In the genomic region with DNA sequence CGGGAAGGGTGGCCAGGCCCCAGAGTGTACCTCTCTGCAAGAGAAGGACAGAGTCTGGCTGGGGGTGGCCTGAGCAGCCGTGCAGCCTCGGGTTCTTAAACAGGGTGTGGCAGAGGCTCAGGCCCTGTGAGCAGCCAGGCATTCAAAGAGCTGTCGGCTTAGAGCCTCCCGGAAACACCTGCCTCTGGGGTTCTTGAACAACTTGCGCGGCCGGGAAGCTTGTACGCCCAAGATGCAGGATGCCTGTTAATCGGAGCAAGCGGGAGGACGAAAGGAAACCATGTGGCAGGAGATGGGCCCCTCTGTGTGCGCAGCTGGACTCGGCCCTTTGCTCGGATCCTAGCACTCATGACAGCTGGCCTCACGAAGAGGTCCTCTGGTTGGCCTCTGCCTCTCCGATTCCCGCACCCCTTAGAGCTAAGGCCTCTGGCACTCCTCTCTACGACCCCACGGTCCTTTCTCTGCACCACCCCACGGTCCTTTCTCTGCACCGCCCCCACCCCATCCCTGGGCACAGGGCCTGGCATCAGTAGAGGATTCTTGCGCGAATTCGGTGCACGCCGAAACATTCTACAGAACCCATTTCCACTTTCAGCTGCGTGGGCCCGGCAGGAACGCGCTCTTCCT, we compare ENCODE assay signal across 8 cellular contexts. TPM values are rescaled to one million over a fixed set of nuclear protein-coding genes. Genes with fewer than 3 reads are reported as not detected.
DNase-seq lines count a peak whose midpoint lies in the region; ATAC-seq and TF ChIP-seq lines count a peak whose summit lies in the region.

No MANE protein-coding gene starts in this region.

- intact Hi-C loops in CD4-positive, alpha-beta memory T cell (cut with micrococcal nuclease): loop anchor here (1.0 kb wide), 2 partner anchors 303 to 865 kb away; no protein-coding TSS in a partner anchor
- intact Hi-C loops in lower lobe of right lung (cut with DNase I): no loop called here

- H3K9me3 ChIP-seq in CD4-positive, alpha-beta memory T cell (ENCODE audit: control insufficient read depth in 1 of 2, low read length in 2 of 2): no peaks in the 10 kb centered on the region
- peaks cover 8% of the 10 kb centered on the region for H3K9me3 ChIP-seq in lower lobe of right lung

- peak overlapping the region in 1 of 7 donors; percentile 48 for H3K27ac Mint-ChIP-seq in CD4-positive, alpha-beta memory T cell
- no peak overlapping the region for H3K27ac Mint-ChIP-seq in WTC11

- TF ChIP-seq CTCF in WTC11 (IDR thresholded peaks at IDR 0.05) (no peak), lower lobe of right lung (IDR thresholded peaks at IDR 0.05) (no peak)

- CTCF ChIA-PET in CD4-positive, alpha-beta memory T cell (lab: Charles Lee; ENCODE audit: partially characterized antibody): interaction anchor here (0.6 to 6.5 kb wide), 16 partner anchors 11 to 873 kb away, joined by 3 to 90 read pairs (median 6); partner anchors contain the start of genes CHCHD6, CHST13 and PLXNA1
- CTCF ChIA-PET in WTC11 (lab: Charles Lee) (interaction anchor here (0.6 to 3.0 kb wide), 20 partner anchors 8 to 896 kb away, joined by 3 to 18 read pairs (median 3); partner anchors contain the start of gene PLXNA1), HEK293T (lab: Yijun Ruan, JAX) (interaction anchor here (0.8 to 1.6 kb wide), 4 partner anchors 10 to 794 kb away, joined by 3 to 7 read pairs (median 3); partner anchors contain the start of gene CHCHD6)

- peaks cover 0 to 8% (median 3%) of the 10 kb centered on the region in 4 donors for H3K4me1 Mint-ChIP-seq in CD4-positive, alpha-beta memory T cell
- peaks cover 19% of the 10 kb centered on the region for H3K4me1 Mint-ChIP-seq in WTC11

- H3K27me3 Mint-ChIP-seq in CD4-positive, alpha-beta memory T cell: peaks cover 8 to 28% of the 10 kb centered on the region in 2 donors
- H3K27me3 Mint-ChIP-seq in WTC11 (ENCODE audit: low read depth): peaks cover 32% of the 10 kb centered on the region

- peak overlapping the region in 5 of 8 donors; percentile 5 to 71 (median 55) for H3K4me3 Mint-ChIP-seq in CD4-positive, alpha-beta memory T cell
- H3K4me3 Mint-ChIP-seq in WTC11: peak overlapping the region; percentile 54

- H3K27ac ChIP-seq in CD4-positive, alpha-beta memory T cell (ENCODE audit: low read depth, low read length): no peak overlapping the region
- peak overlapping the region; percentile 1 for H3K27ac ChIP-seq in lower lobe of right lung

- no peaks in the 10 kb centered on the region for H3K36me3 Mint-ChIP-seq in CD4-positive, alpha-beta memory T cell
- H3K36me3 Mint-ChIP-seq in WTC11: peaks cover 3% of the 10 kb centered on the region; the same call in 1 of the 2 replicates

- no peaks in the 10 kb centered on the region for H3K36me3 ChIP-seq in CD4-positive, alpha-beta memory T cell (ENCODE audit: insufficient read depth, low read length)
- no peaks in the 10 kb centered on the region for H3K36me3 ChIP-seq in lower lobe of right lung

- H3K9me3 Mint-ChIP-seq in CD4-positive, alpha-beta memory T cell: peaks cover 0 to 12% (median under 1%) of the 10 kb centered on the region in 8 donors
- peaks cover 12% of the 10 kb centered on the region for H3K9me3 Mint-ChIP-seq in WTC11

- H3K27me3 ChIP-seq in CD4-positive, alpha-beta memory T cell (ENCODE audit: insufficient read depth, low read length): no peaks in the 10 kb centered on the region
- H3K27me3 ChIP-seq in lower lobe of right lung (ENCODE audit: low read depth): peaks cover 8% of the 10 kb centered on the region

- no peak overlapping the region for H3K4me3 ChIP-seq in CD4-positive, alpha-beta memory T cell (ENCODE audit: low read length in 2 of 2)
- H3K4me3 ChIP-seq in lower lobe of right lung: no peak overlapping the region

- H3K4me1 ChIP-seq in CD4-positive, alpha-beta memory T cell (ENCODE audit: insufficient read depth, low read length): peaks cover 3% of the 10 kb centered on the region
- peaks cover 8% of the 10 kb centered on the region for H3K4me1 ChIP-seq in lower lobe of right lung

- peak; percentile 6 for ATAC-seq in HG02678 (IDR thresholded peaks at IDR 0.05; ENCODE audit: unreplicated experiment)
- peak; percentile 46 for ATAC-seq in WTC11
- ATAC-seq in lower lobe of right lung: peak; percentile 77 to 87

- POLR2A ChIA-PET in CD4-positive, alpha-beta memory T cell (lab: Charles Lee; ENCODE audit: partially characterized antibody): interaction anchor here (1.2 kb wide), 1 partner anchor 870 kb away, joined by 3 read pairs; no protein-coding TSS in a partner anchor
- POLR2A ChIA-PET in WTC11 (lab: Charles Lee) (no interaction called here), HEK293T (lab: Yijun Ruan, JAX) (no interaction called here)

- DNase-seq in CD4-positive, alpha-beta memory T cell: no peak
- DNase-seq in WTC11 (ENCODE audit: low spot score): no peak
- no peak for DNase-seq in lower lobe of right lung
- DNase-seq in NCI-H1105 (lab: John Stamatoyannopoulos, UW): no peak
- no peak for DNase-seq in superior temporal gyrus (ENCODE audit: extremely low spot score)
- no peak for DNase-seq in iPS-NIHi11 (ENCODE audit: low spot score)
- no peak for DNase-seq in HEK293T (ENCODE audit: extremely low spot score)

TF ChIP-seq in WTC11, 78 proteins besides CTCF, POLR2A, EP300 and RAD21 (continues in another document):
- TF ChIP-seq E2F5 (CRISPR knock-in tag; IDR thresholded peaks at IDR 0.05) (no peak), SMAD3 (CRISPR knock-in tag; IDR thresholded peaks at IDR 0.05; ENCODE audit: borderline replicate concordance) (no peak), ZNF232 (CRISPR knock-in tag; IDR thresholded peaks at IDR 0.05) (no peak), MYBL2 (CRISPR knock-in tag; IDR thresholded peaks at IDR 0.05) (no peak), SOX15 (CRISPR knock-in tag; IDR thresholded peaks at IDR 0.05) (no peak)

TF ChIP-seq in HEK293T, 16 proteins besides CTCF, POLR2A, EP300 and RAD21:
- TF ChIP-seq ZNF384 (IDR thresholded peaks at IDR 0.05) (no peak), FOXM1 (IDR thresholded peaks at IDR 0.05; ENCODE audit: borderline replicate concordance) (no peak), BHLHE40 (IDR thresholded peaks at IDR 0.05; ENCODE audit: borderline replicate concordance) (no peak), L3MBTL2 (conservative IDR thresholded peaks at IDR 0.05) (no peak), ELF4 (IDR thresholded peaks at IDR 0.05) (no peak), SP1 (IDR thresholded peaks at IDR 0.05) (no peak), TARDBP (IDR thresholded peaks at IDR 0.05) (no peak)
TF ChIP-seq in HEK293T: peak in this region for 0.

RNA-seq across cellular contexts. Expression of gene TXNRD3, which starts 23.9 kb away (rescaled TPM):
- total RNA-seq in CD4-positive, alpha-beta memory T cell: under 1 TPM; 0.87 to 0.97 TPM
- 1 to 10 TPM in 1 of 2 donors, under 1 TPM in 1; 0.77 to 1.0 TPM for polyA plus RNA-seq in CD4-positive, alpha-beta memory T cell
- 6.8 to 7.0 TPM (median 6.9 TPM) in 3 replicates for total RNA-seq in WTC11 (2021)
- 8.7 TPM for total RNA-seq in lower lobe of right lung

RNA-seq across cellular contexts. Expression of gene CHCHD6, which starts 25.2 kb away (rescaled TPM):
- 1 to 10 TPM; 7.3 to 8.9 TPM for total RNA-seq in CD4-positive, alpha-beta memory T cell
- 10 to 100 TPM; 11.5 to 12.3 TPM for polyA plus RNA-seq in CD4-positive, alpha-beta memory T cell
- total RNA-seq in WTC11 (2021): 40.9 to 54.7 TPM (median 50.7 TPM) in 3 replicates
- total RNA-seq in lower lobe of right lung: 12.2 TPM

Comparison
In these comparisons a context has a peak if more than half of its experiments do, and no peak if none do; other contexts are left out.
1. ATAC-seq: peak in every context shown above with its lines; median percentile 82 in lower lobe of right lung; 46 in WTC11; 6 in HG02678.